ENCODE assay signal across 8 cellular contexts in genomic region chr11:65651589-65652510, GRCh38. TPM values are rescaled to one million over a fixed set of nuclear protein-coding genes. Genes with fewer than 3 reads are reported as not detected.
DNase-seq lines count a peak whose midpoint lies in the region; ATAC-seq and TF ChIP-seq lines count a peak whose summit lies in the region.

No MANE protein-coding gene starts in this region.

- H3K4me1 Mint-ChIP-seq in central memory CD8-positive, alpha-beta T cell = peaks cover 47% of the 10 kb centered on the region
- H3K4me1 Mint-ChIP-seq in type B pancreatic cell (ENCODE audit: unreplicated experiment) = peaks cover 23% of the 10 kb centered on the region

- WGBS in lung, 2 donors = 17 to 24% methylated on average over 28 of the region's 28 CpGs

- TF ChIP-seq CTCF in lung (IDR thresholded peaks at IDR 0.05; ENCODE audit: control extremely low read depth, extremely low read depth) (no peak), type B pancreatic cell (conservative IDR thresholded peaks at IDR 0.05) (no peak)

- peaks cover 91% of the 10 kb centered on the region for H3K36me3 Mint-ChIP-seq in central memory CD8-positive, alpha-beta T cell (ENCODE audit: insufficient read depth)
- peaks cover 12% of the 10 kb centered on the region for H3K36me3 Mint-ChIP-seq in type B pancreatic cell

- H3K9me3 Mint-ChIP-seq in central memory CD8-positive, alpha-beta T cell = no peaks in the 10 kb centered on the region
- H3K9me3 Mint-ChIP-seq in type B pancreatic cell = no peaks in the 10 kb centered on the region

- DNase-seq in DMS79 treated with DMSO at 0.1 percent for 48 hours (lab: John Stamatoyannopoulos, UW) (peak; percentile 51), DMS79 (lab: John Stamatoyannopoulos, UW) (no peak), NCI-H2029 treated with DMSO at 0.1 percent for 48 hours (lab: John Stamatoyannopoulos, UW) (peak; percentile 42), lung (ENCODE audit: low spot score) (no peak), type B pancreatic cell (ENCODE audit: extremely low spot score, unreplicated experiment) (no peak)
- DNase-seq in central memory CD8-positive, alpha-beta T cell (ENCODE audit: low spot score in 2 of 2) = no peak
- DNase-seq in stimulated activated CD4-positive, alpha-beta T cell treated with anti-CD3 and anti-CD28 coated beads, Interleukin-2, amount 100 ng/mL, for 48 hours = no peak

- H3K4me3 ChIP-seq in lung = no peak overlapping the region

- ATAC-seq in central memory CD8-positive, alpha-beta T cell (replicated peaks; ENCODE audit: extremely low read depth, poor library complexity, severe bottlenecking) = peak; percentile 3
- no peak for ATAC-seq in lung (ENCODE audit: insufficient read depth, low FRiP score)
- no peak for ATAC-seq in HG03095 (IDR thresholded peaks at IDR 0.05; ENCODE audit: unreplicated experiment)

- H3K27ac Mint-ChIP-seq in central memory CD8-positive, alpha-beta T cell (ENCODE audit: low read depth) = peak overlapping the region; percentile 94
- H3K27ac Mint-ChIP-seq in type B pancreatic cell = peak overlapping the region; percentile 99

- H3K27ac ChIP-seq in lung (ENCODE audit: low read depth in 1 of 2, low read length in 1 of 2) = peak overlapping the region; percentile 95 to 96

- H3K9me3 ChIP-seq in lung (ENCODE audit: control insufficient read depth in 2 of 2, insufficient read depth in 1 of 2, low read length in 1 of 2) = no peaks in the 10 kb centered on the region

- no peaks in the 10 kb centered on the region for H3K27me3 Mint-ChIP-seq in central memory CD8-positive, alpha-beta T cell
- H3K27me3 Mint-ChIP-seq in type B pancreatic cell = no peaks in the 10 kb centered on the region

- peaks cover 0 to 19% of the 10 kb centered on the region in 2 donors for H3K4me1 ChIP-seq in lung (ENCODE audit: control insufficient read depth in 2 of 2, insufficient read depth in 2 of 2, low read length in 2 of 2)

- H3K36me3 ChIP-seq in lung (ENCODE audit: control insufficient read depth in 2 of 2, insufficient read depth in 2 of 2, low read length in 2 of 2) = peaks cover 4 to 54% of the 10 kb centered on the region in 2 donors

- peak overlapping the region; percentile 74 for H3K4me3 Mint-ChIP-seq in central memory CD8-positive, alpha-beta T cell
- H3K4me3 Mint-ChIP-seq in type B pancreatic cell = peak overlapping the region; percentile 86

- no peaks in the 10 kb centered on the region for H3K27me3 ChIP-seq in lung (ENCODE audit: control insufficient read depth, insufficient read depth)

RNA-seq across cellular contexts. Expression of gene RELA, which starts 10.9 kb away (rescaled TPM):
- total RNA-seq in lung (10 to 100 TPM; 50.2 to 72.6 TPM), type B pancreatic cell (ENCODE audit: low replicate concordance) (64.8 and 80.0 TPM in 2 replicates)
- 10 to 100 TPM; 34.8 to 65.8 TPM for polyA plus RNA-seq in lung

RNA-seq across cellular contexts. Expression of gene SIPA1, which starts 13.9 kb away (rescaled TPM):
- total RNA-seq in lung (10 to 100 TPM; 39.7 to 82.8 TPM), type B pancreatic cell (ENCODE audit: low replicate concordance) (26.5 and 26.8 TPM in 2 replicates)
- 100 to 1,000 TPM in 1 of 2 donors, 10 to 100 TPM in 1; 82.8 to 102 TPM for polyA plus RNA-seq in lung

RNA-seq across cellular contexts. Expression of gene PCNX3, which starts 36.3 kb away (rescaled TPM):
- 10 to 100 TPM; 13.9 to 53.8 TPM for total RNA-seq in lung
- polyA plus RNA-seq in lung = 10 to 100 TPM; 16.1 to 24.8 TPM
- total RNA-seq in type B pancreatic cell (ENCODE audit: low replicate concordance) = 44.9 and 49.2 TPM in 2 replicates

RNA-seq across cellular contexts. Expression of gene MAP3K11, which starts 37.8 kb away (rescaled TPM):
- total RNA-seq in lung = 100 to 1,000 TPM in 1 of 2 donors, 10 to 100 TPM in 1; 60.0 to 108 TPM
- 10 to 100 TPM; 68.5 to 80.1 TPM for polyA plus RNA-seq in lung
- 56.7 and 61.9 TPM in 2 replicates for total RNA-seq in type B pancreatic cell (ENCODE audit: low replicate concordance)

RNA-seq across cellular contexts. Expression of gene KCNK7, which starts 56.2 kb away (rescaled TPM):
- total RNA-seq in lung = 1 to 10 TPM in 1 of 2 donors, under 1 TPM in 1; 0.46 to 1.1 TPM
- 1 to 10 TPM; 1.5 to 2.8 TPM for polyA plus RNA-seq in lung
- total RNA-seq in type B pancreatic cell (ENCODE audit: low replicate concordance) = 0.36 and 1.1 TPM in 2 replicates

Comparison
In these comparisons a context has a peak if more than half of its experiments do, and no peak if none do; other contexts are left out.
1. DNase-seq: peak in DMS79 treated with DMSO at 0.1 percent for 48 hours (single experiment) and NCI-H2029 treated with DMSO at 0.1 percent for 48 hours (single experiment); none in DMS79 (single experiment), central memory CD8-positive, alpha-beta T cell (0 of 2), lung (single experiment), type B pancreatic cell (single experiment) and stimulated activated CD4-positive, alpha-beta T cell treated with anti-CD3 and anti-CD28 coated beads, Interleukin-2, amount 100 ng/mL, for 48 hours (0 of 2).